1 cellular context compared by ENCODE assay signal in the genomic region with DNA sequence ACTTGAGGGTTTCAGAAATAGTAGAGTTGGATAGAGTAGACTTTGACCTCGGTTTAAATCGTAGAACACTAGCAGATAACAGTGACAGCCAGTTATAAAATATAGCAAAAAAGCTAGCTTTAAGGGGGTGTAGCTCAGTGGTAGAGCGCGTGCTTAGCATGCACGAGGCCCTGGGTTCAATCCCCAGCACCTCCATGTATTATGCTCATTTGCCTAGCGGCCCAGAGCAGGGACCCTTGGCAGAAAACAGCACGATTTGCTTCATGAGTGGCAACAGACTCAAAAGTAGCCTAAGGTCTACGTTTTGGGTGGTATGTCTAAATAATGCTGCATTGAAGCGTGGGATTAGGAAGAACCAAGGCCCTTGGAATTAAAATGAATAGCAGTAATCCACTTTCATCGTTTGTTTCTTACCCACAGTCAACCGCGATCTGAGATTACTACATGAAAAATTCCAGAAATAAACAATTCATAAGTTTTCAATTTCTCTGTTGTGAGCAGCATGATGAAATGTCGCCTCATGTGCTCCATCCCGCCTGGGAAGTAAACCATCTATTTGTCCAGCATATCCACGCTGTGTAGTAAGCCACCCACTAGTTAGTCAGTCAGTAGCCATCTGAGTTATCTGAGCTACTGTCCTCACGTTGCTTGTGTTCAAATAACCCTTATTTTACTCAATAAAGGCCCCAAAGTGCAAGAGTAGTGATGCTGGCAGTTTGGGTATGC.
TF ChIP-seq lines count a peak whose summit lies in the region.

No MANE protein-coding gene starts in this region.

TF ChIP-seq in K562, 482 proteins besides CTCF, POLR2A, EP300 and RAD21 (continued from another document and continues in another):
- TF ChIP-seq, protein P1, sequence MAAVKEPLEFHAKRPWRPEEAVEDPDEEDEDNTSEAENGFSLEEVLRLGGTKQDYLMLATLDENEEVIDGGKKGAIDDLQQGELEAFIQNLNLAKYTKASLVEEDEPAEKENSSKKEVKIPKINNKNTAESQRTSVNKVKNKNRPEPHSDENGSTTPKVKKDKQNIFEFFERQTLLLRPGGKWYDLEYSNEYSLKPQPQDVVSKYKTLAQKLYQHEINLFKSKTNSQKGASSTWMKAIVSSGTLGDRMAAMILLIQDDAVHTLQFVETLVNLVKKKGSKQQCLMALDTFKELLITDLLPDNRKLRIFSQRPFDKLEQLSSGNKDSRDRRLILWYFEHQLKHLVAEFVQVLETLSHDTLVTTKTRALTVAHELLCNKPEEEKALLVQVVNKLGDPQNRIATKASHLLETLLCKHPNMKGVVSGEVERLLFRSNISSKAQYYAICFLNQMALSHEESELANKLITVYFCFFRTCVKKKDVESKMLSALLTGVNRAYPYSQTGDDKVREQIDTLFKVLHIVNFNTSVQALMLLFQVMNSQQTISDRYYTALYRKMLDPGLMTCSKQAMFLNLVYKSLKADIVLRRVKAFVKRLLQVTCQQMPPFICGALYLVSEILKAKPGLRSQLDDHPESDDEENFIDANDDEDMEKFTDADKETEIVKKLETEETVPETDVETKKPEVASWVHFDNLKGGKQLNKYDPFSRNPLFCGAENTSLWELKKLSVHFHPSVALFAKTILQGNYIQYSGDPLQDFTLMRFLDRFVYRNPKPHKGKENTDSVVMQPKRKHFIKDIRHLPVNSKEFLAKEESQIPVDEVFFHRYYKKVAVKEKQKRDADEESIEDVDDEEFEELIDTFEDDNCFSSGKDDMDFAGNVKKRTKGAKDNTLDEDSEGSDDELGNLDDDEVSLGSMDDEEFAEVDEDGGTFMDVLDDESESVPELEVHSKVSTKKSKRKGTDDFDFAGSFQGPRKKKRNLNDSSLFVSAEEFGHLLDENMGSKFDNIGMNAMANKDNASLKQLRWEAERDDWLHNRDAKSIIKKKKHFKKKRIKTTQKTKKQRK (IDR thresholded peaks at IDR 0.05; ENCODE audit: borderline replicate concordance, low read depth, low read length): no peak
- TF ChIP-seq CHAMP1 (IDR thresholded peaks at IDR 0.05) (peak; percentile 50), LCOR (CRISPR knock-in tag; IDR thresholded peaks at IDR 0.05) (0 out of 2 replicates have a peak, but pooled peaks have one; percentile 12), TAF7 (tag; IDR thresholded peaks at IDR 0.05) (no peak; the same call in 1 of the 2 replicates), KDM5B (IDR thresholded peaks at IDR 0.05; ENCODE audit: insufficient replicate concordance, low read depth, low read length) (peak; percentile 41), FOS (IDR thresholded peaks at IDR 0.05; ENCODE audit: extremely low read depth, insufficient read length) (no peak), ZNF143 (CRISPR knock-in tag; IDR thresholded peaks at IDR 0.05) (no peak; the same call in 1 of the 2 replicates), ZNF23 (CRISPR knock-in tag; IDR thresholded peaks at IDR 0.05) (no peak), ZBTB9 (CRISPR knock-in tag; IDR thresholded peaks at IDR 0.05) (0 out of 2 replicates have a peak, but pooled peaks have one; percentile 8), CBFA2T3 (IDR thresholded peaks at IDR 0.05) (no peak), ZNF175 (CRISPR knock-in tag; IDR thresholded peaks at IDR 0.05; ENCODE audit: low read depth) (peak; percentile 49; the same call in 1 of the 2 replicates), PPARD (CRISPR knock-in tag; IDR thresholded peaks at IDR 0.05) (no peak), ZNF408 (CRISPR knock-in tag; IDR thresholded peaks at IDR 0.05; ENCODE audit: low read depth) (no peak), ILK (tag; IDR thresholded peaks at IDR 0.05; ENCODE audit: borderline replicate concordance, low read depth) (no peak), ETV1 (tag; conservative IDR thresholded peaks at IDR 0.05; ENCODE audit: low read depth) (0 out of 2 replicates have a peak, but pooled peaks have one; percentile 3), EGR1 (conservative IDR thresholded peaks at IDR 0.05) (peak; percentile 55), ZNF354B (CRISPR knock-in tag; IDR thresholded peaks at IDR 0.05) (no peak; the same call in 1 of the 2 replicates), ARNT (IDR thresholded peaks at IDR 0.05) (peak in 1 of 2 experiments; percentile 91; a peak in 3 of 4 replicates), DMBX1 (CRISPR knock-in tag; IDR thresholded peaks at IDR 0.05; ENCODE audit: borderline replicate concordance) (peak; percentile 21), HMBOX1 (IDR thresholded peaks at IDR 0.05) (peak; percentile 97), YY1 (IDR thresholded peaks at IDR 0.05; ENCODE audit: borderline replicate concordance in 1 of 3, control insufficient read depth in 1 of 3, extremely low read depth in 1 of 3, insufficient read depth in 3 of 3, insufficient read length in 1 of 3, insufficient replicate concordance in 2 of 3, low read depth in 1 of 3, low read length in 2 of 3) (peak in 2 of 3 experiments; percentile 49 to 67), KDM1A (IDR thresholded peaks at IDR 0.05) (peak in 1 of 2 experiments; percentile 22; a peak in 2 of 4 replicates), TAF1 (IDR thresholded peaks at IDR 0.05; ENCODE audit: control insufficient read depth, extremely low read depth, insufficient read depth, low read length, severe bottlenecking) (no peak), ATF3 (IDR thresholded peaks at IDR 0.05) (peak; percentile 76), ATF3 (CRISPR knock-in tag; conservative IDR thresholded peaks at IDR 0.05) (peak; percentile 67), UBTF (IDR thresholded peaks at IDR 0.05; ENCODE audit: borderline replicate concordance in 1 of 2, low read depth in 2 of 2, low read length in 2 of 2) (0 out of 4 replicates have a peak, but pooled peaks of 1 of the 2 experiments have one; percentile 30), CXXC5 (CRISPR knock-in tag; IDR thresholded peaks at IDR 0.05) (peak; percentile 81), HDAC2 (IDR thresholded peaks at IDR 0.05) (0 out of 2 replicates have a peak, but pooled peaks have one; percentile 41), ZNF780A (CRISPR knock-in tag; IDR thresholded peaks at IDR 0.05) (no peak), CAMTA2 (CRISPR knock-in tag; conservative IDR thresholded peaks at IDR 0.05) (no peak), FOXK1 (CRISPR knock-in tag; IDR thresholded peaks at IDR 0.05; ENCODE audit: borderline replicate concordance) (peak; percentile 45; the same call in 1 of the 2 replicates)
- TF ChIP-seq, protein P2, sequence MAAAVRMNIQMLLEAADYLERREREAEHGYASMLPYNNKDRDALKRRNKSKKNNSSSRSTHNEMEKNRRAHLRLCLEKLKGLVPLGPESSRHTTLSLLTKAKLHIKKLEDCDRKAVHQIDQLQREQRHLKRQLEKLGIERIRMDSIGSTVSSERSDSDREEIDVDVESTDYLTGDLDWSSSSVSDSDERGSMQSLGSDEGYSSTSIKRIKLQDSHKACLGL (CRISPR knock-in tag; IDR thresholded peaks at IDR 0.05; ENCODE audit: borderline replicate concordance, poor library complexity, severe bottlenecking): no peak
- TF ChIP-seq, protein P3, sequence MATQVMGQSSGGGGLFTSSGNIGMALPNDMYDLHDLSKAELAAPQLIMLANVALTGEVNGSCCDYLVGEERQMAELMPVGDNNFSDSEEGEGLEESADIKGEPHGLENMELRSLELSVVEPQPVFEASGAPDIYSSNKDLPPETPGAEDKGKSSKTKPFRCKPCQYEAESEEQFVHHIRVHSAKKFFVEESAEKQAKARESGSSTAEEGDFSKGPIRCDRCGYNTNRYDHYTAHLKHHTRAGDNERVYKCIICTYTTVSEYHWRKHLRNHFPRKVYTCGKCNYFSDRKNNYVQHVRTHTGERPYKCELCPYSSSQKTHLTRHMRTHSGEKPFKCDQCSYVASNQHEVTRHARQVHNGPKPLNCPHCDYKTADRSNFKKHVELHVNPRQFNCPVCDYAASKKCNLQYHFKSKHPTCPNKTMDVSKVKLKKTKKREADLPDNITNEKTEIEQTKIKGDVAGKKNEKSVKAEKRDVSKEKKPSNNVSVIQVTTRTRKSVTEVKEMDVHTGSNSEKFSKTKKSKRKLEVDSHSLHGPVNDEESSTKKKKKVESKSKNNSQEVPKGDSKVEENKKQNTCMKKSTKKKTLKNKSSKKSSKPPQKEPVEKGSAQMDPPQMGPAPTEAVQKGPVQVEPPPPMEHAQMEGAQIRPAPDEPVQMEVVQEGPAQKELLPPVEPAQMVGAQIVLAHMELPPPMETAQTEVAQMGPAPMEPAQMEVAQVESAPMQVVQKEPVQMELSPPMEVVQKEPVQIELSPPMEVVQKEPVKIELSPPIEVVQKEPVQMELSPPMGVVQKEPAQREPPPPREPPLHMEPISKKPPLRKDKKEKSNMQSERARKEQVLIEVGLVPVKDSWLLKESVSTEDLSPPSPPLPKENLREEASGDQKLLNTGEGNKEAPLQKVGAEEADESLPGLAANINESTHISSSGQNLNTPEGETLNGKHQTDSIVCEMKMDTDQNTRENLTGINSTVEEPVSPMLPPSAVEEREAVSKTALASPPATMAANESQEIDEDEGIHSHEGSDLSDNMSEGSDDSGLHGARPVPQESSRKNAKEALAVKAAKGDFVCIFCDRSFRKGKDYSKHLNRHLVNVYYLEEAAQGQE (CRISPR knock-in tag; IDR thresholded peaks at IDR 0.05; ENCODE audit: low read depth): 0 out of 2 replicates have a peak, but pooled peaks have one; percentile 24
